19 cellular contexts compared by ENCODE assay signal in the genomic region with DNA sequence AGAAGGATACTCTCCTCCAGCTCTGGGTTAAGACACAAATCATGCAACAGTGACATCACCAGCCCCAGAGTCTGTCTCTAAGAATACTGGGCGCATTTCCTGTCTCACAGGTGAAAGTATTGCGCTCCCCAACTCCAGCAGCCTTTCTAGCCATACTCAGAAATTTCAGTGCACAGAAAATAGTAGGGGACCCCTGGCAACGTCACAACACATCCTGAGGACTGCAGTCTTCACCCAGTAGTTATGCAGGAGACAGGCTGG.
DNase-seq lines count a peak whose midpoint lies in the region; ATAC-seq, FAIRE-seq and TF ChIP-seq lines count a peak whose summit lies in the region.
"Had no signal": no experiment of that assay in that cellular context is flagged by ENCODE, and none has a peak within 500 bp of the region (broad histone marks: within the 10 kb centered on the region; RNA-seq: fewer than 3 reads in every experiment).

No MANE protein-coding gene starts in this region.

- no peak overlapping the region for H2BK20ac ChIP-seq in H1 (ENCODE audit: low read length)

- no peak overlapping the region for H3K9ac ChIP-seq in MM.1S (ENCODE audit: low read length)
- H3K9ac ChIP-seq in H1 (replicated peaks in 1 of 4; ENCODE audit: extremely low read depth in 1 of 4, low read depth in 3 of 4, low read length in 3 of 4): no peak overlapping the region

- no peak overlapping the region for H4K5ac ChIP-seq in H1 (ENCODE audit: insufficient read length, low read depth, low read length)

- H3K9me3 ChIP-seq in MM.1S (replicated peaks; ENCODE audit: insufficient read depth, low read length) (no peaks in the 10 kb centered on the region), H1 (ENCODE audit: insufficient read depth in 2 of 2, low read depth in 1 of 2, low read length in 1 of 2) (no peaks in the 10 kb centered on the region), stomach (no peaks in the 10 kb centered on the region)
- H3K9me3 ChIP-seq: HAP-1, MG63, SJCRH30 had no signal

- no peak overlapping the region for H2AFZ ChIP-seq in MM.1S (ENCODE audit: low read length)
- no peak overlapping the region for H2AFZ ChIP-seq in H1 (ENCODE audit: low read length)

- TF ChIP-seq CTCF in MM.1S (IDR thresholded peaks at IDR 0.05; ENCODE audit: low read length): no peak
- no peak for TF ChIP-seq CTCF in H1 (IDR thresholded peaks at IDR 0.05; ENCODE audit: control extremely low read depth in 1 of 3, insufficient read depth in 1 of 3, low read depth in 1 of 3, low read length in 3 of 3)
- no peak for TF ChIP-seq CTCF in stomach (IDR thresholded peaks at IDR 0.05)

- intact Hi-C loops in posterior vena cava (cut with DNase I) (no loop called here), stomach (cut with DNase I; ENCODE audit: low total_unique reads) (no loop called here)

- no peak for DNase-seq in GM12891 (ENCODE audit: insufficient read length, low spot score)
- no peak for DNase-seq in MM.1S
- no peak for DNase-seq in H1 (ENCODE audit: low read depth in 1 of 2, low spot score in 2 of 2)
- DNase-seq in posterior vena cava (ENCODE audit: low spot score): peak; percentile 22
- DNase-seq in NCI-H1048 (lab: John Stamatoyannopoulos, UW): no peak
- DNase-seq in stomach: no peak
- DNase-seq: GDM1, Kasumi-1, MG63, NCI-H1092 treated with DMSO at 0.1 percent for 48 hours, NCI-H2081, NCI-H2171 treated with DMSO at 0.1 percent for 48 hours, NCI-H446 treated with DMSO at 0.1 percent for 48 hours, NCI-H69, SJCRH30 had no signal

- no peaks in the 10 kb centered on the region for H3K36me3 ChIP-seq in MM.1S (replicated peaks; ENCODE audit: insufficient read depth, low read length)
- no peaks in the 10 kb centered on the region for H3K36me3 ChIP-seq in H1 (ENCODE audit: control insufficient read depth in 2 of 4, insufficient read depth in 4 of 4, low read length in 3 of 4)
- no peaks in the 10 kb centered on the region for H3K36me3 ChIP-seq in stomach
- H3K36me3 ChIP-seq: HAP-1, MG63, SJCRH30 had no signal

- WGBS in H1 (ENCODE audit: extremely low coverage in 1 of 2, insufficient coverage in 1 of 2, insufficient read length in 1 of 2, insufficient replicate concordance in 2 of 2, low coverage in 1 of 2, low lambda C conversion rate in 2 of 2, missing lambda C conversion rate in 1 of 2), 2 experiments: 82% methylated on average over 3 of the region's 3 CpGs; no CpG with 5 or more reads in 1 of the 2 experiments
- WGBS in stomach, 5 donors: 67 to 95% (median 83%) methylated on average over 3 of the region's 3 CpGs

- H3K27ac ChIP-seq in MM.1S (ENCODE audit: low read length): no peak overlapping the region
- H3K27ac ChIP-seq in H1 (ENCODE audit: low read depth, low read length): no peak overlapping the region
- H3K27ac ChIP-seq in stomach: no peak overlapping the region
- H3K27ac ChIP-seq: SJCRH30 had no signal

- H3K18ac ChIP-seq in H1 (ENCODE audit: extremely low read depth, low read length): no peak overlapping the region

- no peak overlapping the region for H4K8ac ChIP-seq in H1 (ENCODE audit: extremely low read depth, insufficient read depth, low read length)

- TF ChIP-seq RAD21 in H1 (IDR thresholded peaks at IDR 0.05 in 1 of 2, conservative IDR thresholded peaks at IDR 0.05 in 1 of 2; ENCODE audit: low read depth in 2 of 2, low read length in 2 of 2): no peak

- CTCF ChIA-PET in H1 (lab: Charles Lee; ENCODE audit: partially characterized antibody): interaction anchor here (0.8 to 1.2 kb wide), 2 partner anchors 45 to 126 kb away, joined by 3 to 6 read pairs; no protein-coding TSS in a partner anchor

- no peak for TF ChIP-seq POLR2A in GM12891 (IDR thresholded peaks at IDR 0.05; ENCODE audit: low read depth, low read length)
- TF ChIP-seq POLR2A in H1 (IDR thresholded peaks at IDR 0.05; ENCODE audit: control extremely low read depth in 1 of 2, low read depth in 2 of 2, low read length in 2 of 2): no peak
- TF ChIP-seq POLR2A in stomach (IDR thresholded peaks at IDR 0.05): no peak

- POLR2A ChIA-PET in H1 (lab: Charles Lee; ENCODE audit: partially characterized antibody): no interaction called here

- ATAC-seq in HG03378 (IDR thresholded peaks at IDR 0.05; ENCODE audit: unreplicated experiment) (no peak), GM18870 (IDR thresholded peaks at IDR 0.05; ENCODE audit: unreplicated experiment) (no peak)
- ATAC-seq: Panc1 had no signal

- H2BK15ac ChIP-seq in H1 (ENCODE audit: low read length): no peak overlapping the region

- peak overlapping the region; percentile 29 for H3K4ac ChIP-seq in H1 (replicated peaks; ENCODE audit: insufficient read length, low read depth, low read length)

- no peaks in the 10 kb centered on the region for H3K79me1 ChIP-seq in H1 (ENCODE audit: low read depth, low read length)

- H3K56ac ChIP-seq in H1 (replicated peaks; ENCODE audit: insufficient read length, low read depth, low read length): no peak overlapping the region

- no peaks in the 10 kb centered on the region for H3K23me2 ChIP-seq in H1 (ENCODE audit: low read depth, low read length)

- H3K4me3 ChIP-seq in MM.1S (ENCODE audit: low read length): no peak overlapping the region; the same call in 1 of the 2 replicates
- H3K4me3 ChIP-seq in H1 (ENCODE audit: extremely low read depth in 1 of 4, insufficient read depth in 2 of 4, low read depth in 3 of 4, low read length in 4 of 4): no peak overlapping the region
- no peak overlapping the region for H3K4me3 ChIP-seq in stomach
- H3K4me3 ChIP-seq: HAP-1, MG63, SJCRH30 had no signal

- H3F3A ChIP-seq in MM.1S (ENCODE audit: insufficient read depth, low read length): no peaks in the 10 kb centered on the region

- H3K4me1 ChIP-seq in MM.1S (ENCODE audit: low read length) (no peaks in the 10 kb centered on the region), H1 (replicated peaks in 1 of 4; ENCODE audit: control insufficient read depth in 3 of 4, insufficient read depth in 4 of 4, low read length in 3 of 4) (peaks cover 0 to 5% (median 3%) of the 10 kb centered on the region in 4 experiments; a peak in 3 of 7 replicates), stomach (peaks cover 0 to 27% (median under 1%) of the 10 kb centered on the region in 4 donors)
- H3K4me1 ChIP-seq: HAP-1, SJCRH30 had no signal

- H3K27me3 ChIP-seq in MM.1S (replicated peaks; ENCODE audit: insufficient read depth, low read length) (peaks cover 14% of the 10 kb centered on the region; the same call in 1 of the 2 replicates), H1 (replicated peaks in 1 of 4; ENCODE audit: control insufficient read depth in 3 of 4, extremely low read depth in 1 of 4, insufficient read depth in 3 of 4, low read length in 3 of 4) (no peaks in the 10 kb centered on the region), stomach (peaks cover 0 to 6% (median 0%) of the 10 kb centered on the region in 3 donors)
- H3K27me3 ChIP-seq: SJCRH30 had no signal

- 0 out of 2 replicates have a peak overlapping the region, but pooled peaks have one; percentile 9 for H2BK12ac ChIP-seq in H1 (ENCODE audit: low read depth, low read length)

- H3K23ac ChIP-seq in H1 (ENCODE audit: insufficient read length): no peak overlapping the region

- H4K20me1 ChIP-seq in MM.1S (ENCODE audit: insufficient read depth, low read length) (no peaks in the 10 kb centered on the region), H1 (replicated peaks in 1 of 2; ENCODE audit: control insufficient read depth in 1 of 2, insufficient read depth in 2 of 2, low read length in 2 of 2) (peaks cover 0 to 2% of the 10 kb centered on the region in 2 experiments)

- H3K14ac ChIP-seq in H1 (ENCODE audit: insufficient read length): no peak overlapping the region

- no peak overlapping the region for H2AK5ac ChIP-seq in H1 (ENCODE audit: low read depth, low read length)

- H2BK120ac ChIP-seq in H1 (replicated peaks; ENCODE audit: low read depth, low read length): no peak overlapping the region

- peak overlapping the region; percentile 63 for H4K91ac ChIP-seq in H1 (replicated peaks; ENCODE audit: insufficient read length, low read length)

- no peaks in the 10 kb centered on the region for H3K9me2 ChIP-seq in MM.1S (replicated peaks; ENCODE audit: insufficient read depth, low read length)

- FAIRE-seq in GM12891 (lab: Jason Lieb, UNC) (peak; percentile 5), H1 (lab: Jason Lieb, UNC) (no peak)

- no peak for TF ChIP-seq EP300 in H1 (IDR thresholded peaks at IDR 0.05; ENCODE audit: borderline replicate concordance in 1 of 2, low read depth in 2 of 2, low read length in 2 of 2)
- no peak for TF ChIP-seq EP300 in stomach (IDR thresholded peaks at IDR 0.05)

- H3K4me2 ChIP-seq in MM.1S (ENCODE audit: low read depth, low read length) (peak overlapping the region; percentile 49; the same call in 1 of the 2 replicates), H1 (ENCODE audit: insufficient read depth in 1 of 2, low read depth in 2 of 2, low read length in 2 of 2) (no peak overlapping the region)

- H3K79me2 ChIP-seq in MM.1S (ENCODE audit: low read length) (no peaks in the 10 kb centered on the region), H1 (ENCODE audit: control insufficient read depth in 1 of 2, insufficient read depth in 2 of 2, low read length in 2 of 2) (no peaks in the 10 kb centered on the region)

- peak overlapping the region; percentile 49; the same call in 1 of the 2 replicates for H2BK5ac ChIP-seq in H1 (ENCODE audit: low read depth, low read length)

TF ChIP-seq in GM12891, 5 proteins besides CTCF, POLR2A, EP300 and RAD21:
- TF ChIP-seq POLR2AphosphoS5 (IDR thresholded peaks at IDR 0.05; ENCODE audit: low read depth, low read length): no peak
- TF ChIP-seq TAF1 (IDR thresholded peaks at IDR 0.05; ENCODE audit: low read depth, low read length): no peak
- no peak for TF ChIP-seq PAX5 (IDR thresholded peaks at IDR 0.05; ENCODE audit: insufficient read depth, low read length, severe bottlenecking)
- TF ChIP-seq SPI1 (IDR thresholded peaks at IDR 0.05; ENCODE audit: low read depth, low read length): no peak
- no peak for TF ChIP-seq POU2F2 (IDR thresholded peaks at IDR 0.05; ENCODE audit: low read depth, low read length)

TF ChIP-seq in H1, 55 proteins besides CTCF, POLR2A, EP300 and RAD21:
- TF ChIP-seq CHD2 (IDR thresholded peaks at IDR 0.05; ENCODE audit: low read length): no peak
